In genomic region chr6:166930354-166930891, GRCh38 we compare ENCODE assay signal across 22 cellular contexts. TPM values are rescaled to one million over a fixed set of nuclear protein-coding genes. Genes with fewer than 3 reads are reported as not detected.
DNase-seq lines count a peak whose midpoint lies in the region; ATAC-seq, FAIRE-seq and TF ChIP-seq lines count a peak whose summit lies in the region.
"Had no signal": no experiment of that assay in that cellular context is flagged by ENCODE, and none has a peak within 500 bp of the region (broad histone marks: within the 10 kb centered on the region; RNA-seq: fewer than 3 reads in every experiment).

No MANE protein-coding gene starts in this region.

- 97% methylated on average over 4 of the region's 4 CpGs for WGBS in GM12878 (ENCODE audit: insufficient coverage, insufficient replicate concordance, low lambda C conversion rate, missing lambda C conversion rate)
- WGBS in gastroesophageal sphincter (ENCODE audit: low coverage in 1 of 2), 2 donors = 83 to 100% methylated on average over 1 to 2 of the region's 4 CpGs

- H3K36me3 ChIP-seq in CD4-positive, CD25-positive, alpha-beta regulatory T cell (ENCODE audit: control insufficient read depth, insufficient read depth, low read length) = peaks cover 77% of the 10 kb centered on the region
- H3K36me3 ChIP-seq in GM12878 (ENCODE audit: control insufficient read depth in 2 of 2, insufficient read depth in 2 of 2, low read length in 1 of 2) (peaks cover 33 to 53% of the 10 kb centered on the region in 2 experiments), gastroesophageal sphincter (peaks cover 0 to 56% of the 10 kb centered on the region in 2 donors)
- H3K36me3 ChIP-seq: uterus, WERI-Rb-1 had no signal

- TF ChIP-seq POLR2A in GM12892 (IDR thresholded peaks at IDR 0.05; ENCODE audit: low read depth, low read length) (no peak), GM12878 (IDR thresholded peaks at IDR 0.05; ENCODE audit: low read depth, low read length) (peak; percentile 47), gastroesophageal sphincter (IDR thresholded peaks at IDR 0.05) (no peak)

- SMC1A ChIA-PET in GM12878 (lab: Charles Lee; ENCODE audit: uncharacterized antibody, unreplicated experiment) = no interaction called here

- TF ChIP-seq CTCF in GM12878 (IDR thresholded peaks at IDR 0.05 in 2 of 3, conservative IDR thresholded peaks at IDR 0.05 in 1 of 3; ENCODE audit: control insufficient read depth in 2 of 3, extremely low read depth in 1 of 3, insufficient read depth in 1 of 3, low read depth in 3 of 3, low read length in 3 of 3) = no peak
- no peak for TF ChIP-seq CTCF in osteocyte (IDR thresholded peaks at IDR 0.05)
- TF ChIP-seq CTCF in gastroesophageal sphincter (IDR thresholded peaks at IDR 0.05) = no peak

- H3K4me3 ChIP-seq in CD4-positive, CD25-positive, alpha-beta regulatory T cell (ENCODE audit: low read depth, low read length) = no peak overlapping the region
- H3K4me3 ChIP-seq in GM12878 (no peak overlapping the region), gastroesophageal sphincter (no peak overlapping the region)
- H3K4me3 ChIP-seq: uterus had no signal

- RAD21 ChIA-PET in GM12878 (lab: Charles Lee; ENCODE audit: unreplicated experiment) = no interaction called here

- no peaks in the 10 kb centered on the region for H3K79me2 ChIP-seq in GM12878 (ENCODE audit: control insufficient read depth, insufficient read depth, low read length)

- TF ChIP-seq EP300 in GM12878 (IDR thresholded peaks at IDR 0.05; ENCODE audit: borderline replicate concordance in 1 of 2, control insufficient read depth in 1 of 2, low read depth in 2 of 2, low read length in 2 of 2) (no peak), gastroesophageal sphincter (IDR thresholded peaks at IDR 0.05) (no peak)

- H3K36me3 Mint-ChIP-seq in CD4-positive, CD25-positive, alpha-beta regulatory T cell = peaks cover 45% of the 10 kb centered on the region
- H3K36me3 Mint-ChIP-seq in osteocyte (ENCODE audit: unreplicated experiment) = no peaks in the 10 kb centered on the region
- H3K36me3 Mint-ChIP-seq: natural killer cell treated with Interleukin-12 subunit alpha and Interleukin-12 subunit beta and Interleukin-15 and Interleukin-18, amount 100 ng/mL, for 72 hours had no signal

- CTCF ChIA-PET in GM12878 (lab: Yijun Ruan, JAX) = no interaction called here

- no peak for ATAC-seq in CD4-positive, CD25-positive, alpha-beta regulatory T cell (ENCODE audit: low read depth in 2 of 2)
- ATAC-seq in GM12878 (no peak), gastroesophageal sphincter (no peak), HG03354 (IDR thresholded peaks at IDR 0.05; ENCODE audit: poor library complexity, severe bottlenecking, unreplicated experiment) (no peak)
- ATAC-seq: T-helper 17 cell had no signal

- H3K4me1 ChIP-seq in CD4-positive, CD25-positive, alpha-beta regulatory T cell (ENCODE audit: control insufficient read depth, insufficient read depth, low read length, poor library complexity, severe bottlenecking) = no peaks in the 10 kb centered on the region
- H3K4me1 ChIP-seq in GM12878 (ENCODE audit: control insufficient read depth, insufficient read depth, low read length) = no peaks in the 10 kb centered on the region
- no peaks in the 10 kb centered on the region for H3K4me1 ChIP-seq in gastroesophageal sphincter
- H3K4me1 ChIP-seq: uterus had no signal

- POLR2A ChIA-PET in GM12878 (lab: Charles Lee) = no interaction called here

- H3K4me2 ChIP-seq in GM12878 (ENCODE audit: control insufficient read depth, insufficient read depth) = no peak overlapping the region

- peak overlapping the region in 1 of 4 donors; percentile 13 for H3K4me3 Mint-ChIP-seq in CD4-positive, CD25-positive, alpha-beta regulatory T cell
- H3K4me3 Mint-ChIP-seq in osteocyte (ENCODE audit: unreplicated experiment) = no peak overlapping the region
- H3K4me3 Mint-ChIP-seq: mesothelial cell of epicardium; natural killer cell treated with Interleukin-12 subunit alpha and Interleukin-12 subunit beta and Interleukin-15 and Interleukin-18, amount 100 ng/mL, for 72 hours; T-helper 17 cell had no signal

- H3K4me1 Mint-ChIP-seq in CD4-positive, CD25-positive, alpha-beta regulatory T cell = peaks cover 6 to 42% (median 24%) of the 10 kb centered on the region in 4 donors
- no peaks in the 10 kb centered on the region for H3K4me1 Mint-ChIP-seq in osteocyte (ENCODE audit: unreplicated experiment)

- H3K9ac ChIP-seq in GM12878 (ENCODE audit: control insufficient read depth, insufficient read depth, low read length) = no peak overlapping the region

- intact Hi-C loops in GM12878 (cut with micrococcal nuclease; ENCODE audit: unreplicated experiment) = no loop called here

- FAIRE-seq in GM12892 (lab: Jason Lieb, UNC) (peak; percentile 79), GM12878 (lab: Jason Lieb, UNC) (no peak)

- no peak for DNase-seq in CD4-positive, CD25-positive, alpha-beta regulatory T cell
- DNase-seq in GM12892 (ENCODE audit: insufficient read length) = no peak
- DNase-seq in GM12878 (ENCODE audit: low read depth, low spot score) = no peak
- peak; percentile 70 for DNase-seq in osteocyte (ENCODE audit: extremely low spot score, unreplicated experiment)
- DNase-seq in HK-2 (ENCODE audit: unreplicated experiment) = no peak
- DNase-seq: activated CD4-positive, alpha-beta T cell treated with anti-CD3 and anti-CD28 coated beads, Interleukin-2, amount 50 U/mL, for 1 hour; activated naive CD4-positive, alpha-beta T cell; activated T-cell treated with anti-CD3 and anti-CD28 coated beads for 4 hours; amygdala; caudate nucleus; dermis blood vessel endothelial cell; DMS79 treated with DMSO at 0.1 percent for 48 hours; HCEC 1CT; NCI-H187; NCI-H526 treated with DMSO at 0.1 percent for 48 hours; T-helper 17 cell; uterus; WERI-Rb-1 had no signal

- no peak for TF ChIP-seq RAD21 in GM12878 (IDR thresholded peaks at IDR 0.05; ENCODE audit: insufficient read depth, low read depth, low read length)

- no peak overlapping the region for H3K27ac ChIP-seq in CD4-positive, CD25-positive, alpha-beta regulatory T cell (ENCODE audit: insufficient read depth, low read length, poor library complexity, severe bottlenecking)
- H3K27ac ChIP-seq in GM12878 (ENCODE audit: control insufficient read depth, insufficient read depth) = no peak overlapping the region
- H3K27ac ChIP-seq in gastroesophageal sphincter = no peak overlapping the region
- H3K27ac ChIP-seq: uterus, WERI-Rb-1 had no signal

- no peaks in the 10 kb centered on the region for H3K9me3 ChIP-seq in CD4-positive, CD25-positive, alpha-beta regulatory T cell (ENCODE audit: control insufficient read depth in 2 of 2, low read length in 2 of 2)
- H3K9me3 ChIP-seq in GM12878 (replicated peaks; ENCODE audit: control insufficient read depth, insufficient read depth, low read length) (no peaks in the 10 kb centered on the region), gastroesophageal sphincter (no peaks in the 10 kb centered on the region)
- H3K9me3 ChIP-seq: uterus had no signal

- H3K27me3 Mint-ChIP-seq in CD4-positive, CD25-positive, alpha-beta regulatory T cell = no peaks in the 10 kb centered on the region
- H3K27me3 Mint-ChIP-seq in osteocyte (ENCODE audit: unreplicated experiment) = no peaks in the 10 kb centered on the region
- H3K27me3 Mint-ChIP-seq: natural killer cell treated with Interleukin-12 subunit alpha and Interleukin-12 subunit beta and Interleukin-15 and Interleukin-18, amount 100 ng/mL, for 72 hours; T-helper 17 cell had no signal

- no peaks in the 10 kb centered on the region for H3K27me3 ChIP-seq in CD4-positive, CD25-positive, alpha-beta regulatory T cell (ENCODE audit: control insufficient read depth, insufficient read depth, low read length)
- H3K27me3 ChIP-seq in GM12878 (replicated peaks in 1 of 2; ENCODE audit: control insufficient read depth in 2 of 2, insufficient read depth in 2 of 2, low read length in 1 of 2) (no peaks in the 10 kb centered on the region), gastroesophageal sphincter (no peaks in the 10 kb centered on the region)
- H3K27me3 ChIP-seq: uterus had no signal

- BruUV-seq in GM12878 (replicated peaks; lab: Mats Ljungman, UMichigan) = no TSS peak

- H4K20me1 ChIP-seq in GM12878 (ENCODE audit: control insufficient read depth, insufficient read depth) = peaks cover 3% of the 10 kb centered on the region; the same call in 1 of the 2 replicates

- H3K27ac Mint-ChIP-seq in CD4-positive, CD25-positive, alpha-beta regulatory T cell = peak overlapping the region in 2 of 3 donors; percentile 56 to 82
- H3K27ac Mint-ChIP-seq in osteocyte (ENCODE audit: unreplicated experiment) = no peak overlapping the region
- H3K27ac Mint-ChIP-seq: mesothelial cell of epicardium; natural killer cell treated with Interleukin-12 subunit alpha and Interleukin-12 subunit beta and Interleukin-15 and Interleukin-18, amount 100 ng/mL, for 72 hours had no signal

- H2AFZ ChIP-seq in GM12878 (ENCODE audit: control insufficient read depth, low read depth, low read length) = no peak overlapping the region

- in situ Hi-C loops in GM12878 (cut with MboI) = no loop called here

- no peaks in the 10 kb centered on the region for H3K9me3 Mint-ChIP-seq in CD4-positive, CD25-positive, alpha-beta regulatory T cell
- H3K9me3 Mint-ChIP-seq in osteocyte (ENCODE audit: unreplicated experiment) = no peaks in the 10 kb centered on the region
- H3K9me3 Mint-ChIP-seq: mesothelial cell of epicardium; natural killer cell treated with Interleukin-12 subunit alpha and Interleukin-12 subunit beta and Interleukin-15 and Interleukin-18, amount 100 ng/mL, for 72 hours had no signal

RNA-seq across cellular contexts. Expression of gene RNASET2, which starts 25.9 kb away (rescaled TPM):
- 213 TPM for total RNA-seq in CD4-positive, CD25-positive, alpha-beta regulatory T cell
- 100 to 1,000 TPM; 361 to 410 (median 381) TPM for polyA plus RNA-seq in CD4-positive, CD25-positive, alpha-beta regulatory T cell
- polyA plus RNA-seq in GM12892 (2012; ENCODE audit: missing spikeins) = 158 TPM
- total RNA-seq in GM12878 (2013; cell fraction: nucleolus; rRNA removed) = 778 and 864 TPM in 2 replicates
- total RNA-seq in GM12878 (2014; rRNA removed) (76.4 and 78.7 TPM in 2 replicates), GM12878 (2014; rRNA removed; fragmentation: Illumina TruSeq; extraction: Trizol) (40.3 and 41.7 TPM in 2 replicates), GM12878 (2021) (62.1 and 62.9 TPM in 2 replicates), osteocyte (20.3 and 22.3 TPM in 2 replicates), gastroesophageal sphincter (10 to 100 TPM; 18.4 to 46.6 (median 26.2) TPM)
- polyA plus RNA-seq in GM12878 (2011; ENCODE audit: low read depth) = 161 TPM
- polyA plus RNA-seq in GM12878 (2011; rRNA removed) (219 and 225 TPM in 2 replicates), GM12878 (2014; fragmentation: Illumina TruSeq; extraction: Trizol) (42.6 and 48.4 TPM in 2 replicates), GM12878 (2014; fragmentation: Nextera tagmentation; extraction: Ambion mirVana) (10 to 100 TPM in 1 of 2 experiments, 1 to 10 TPM in 1; 5.5 to 17.8 TPM), GM12878 (2014; rRNA removed) (72.0 and 83.6 TPM in 2 replicates), GM12878 (2016; fragmentation: Nextera tagmentation; extraction: Ambion mirVana) (10 to 100 TPM; 42.7 to 51.9 TPM)
- 185 and 191 TPM in 2 replicates for polyA plus RNA-seq in GM12878 (2011; cell fraction: cytosol; rRNA removed)
- polyA plus RNA-seq in GM12878 (2011; cell fraction: nucleus; rRNA removed) = 230 and 250 TPM in 2 replicates
- polyA plus RNA-seq in GM12878 (2012) = 229 and 240 TPM in 2 replicates
- 130 and 135 TPM in 2 replicates for polyA minus RNA-seq in GM12878 (2011; rRNA and poly(A)+ RNA removed)
- polyA minus RNA-seq in GM12878 (2011; cell fraction: cytosol; rRNA and poly(A)+ RNA removed) = 49.0 and 51.5 TPM in 2 replicates
- polyA minus RNA-seq in GM12878 (2011; cell fraction: nucleus; rRNA and poly(A)+ RNA removed) = 54.8 and 76.5 TPM in 2 replicates
